Comparison of ENCODE assay signal across 28 cellular contexts in the genomic region with DNA sequence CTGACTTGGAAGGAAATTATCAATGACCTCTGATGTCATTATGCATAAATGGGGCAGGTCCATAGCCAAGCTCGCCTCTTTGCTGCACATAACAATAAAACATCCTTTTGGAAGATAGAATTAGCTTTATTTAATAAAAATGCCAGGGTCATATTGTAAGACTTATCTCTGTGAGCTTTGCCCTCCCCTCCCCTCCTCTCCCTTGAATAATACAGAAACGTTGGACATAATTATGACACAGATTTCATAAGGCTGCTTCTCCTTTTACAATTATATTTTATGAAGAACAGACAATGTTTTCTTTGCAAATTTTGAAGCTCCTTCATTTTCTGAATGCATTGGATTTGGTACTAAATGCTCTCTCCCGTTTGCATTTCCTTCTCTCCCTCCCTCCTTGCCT.
"Had no signal": no experiment of that assay in that cellular context is flagged by ENCODE, and none has a peak within 500 bp of the region (broad histone marks: within the 10 kb centered on the region; RNA-seq: fewer than 3 reads in every experiment).

No MANE protein-coding gene starts in this region.

- H3K36me3 Mint-ChIP-seq: activated naive CD8-positive, alpha-beta T cell treated with anti-CD3 and anti-CD28 coated beads for 36 hours had no signal

- H3K27me3 Mint-ChIP-seq: activated CD4-positive, alpha-beta T cell treated with anti-CD3 and anti-CD28 coated beads, Interleukin-2, amount 10 ng/mL, durations not matched to agents 24 days and 14 days; activated CD8-positive, alpha-beta T cell treated with anti-CD3 and anti-CD28 coated beads for 36 hours; activated naive CD8-positive, alpha-beta T cell treated with anti-CD3 and anti-CD28 coated beads for 36 hours; activated T-helper 17 cell treated with anti-CD3 and anti-CD28 coated beads, Interleukin-2, amount 50 U/mL, for 72 hours; central memory CD8-positive, alpha-beta T cell had no signal

- H3K4me3 ChIP-seq: cardiac muscle cell, MG63 had no signal

- H3K36me3 ChIP-seq: cardiac muscle cell, MG63, WERI-Rb-1 had no signal

- H3K9me3 Mint-ChIP-seq: activated CD4-positive, alpha-beta T cell treated with anti-CD3 and anti-CD28 coated beads, Interleukin-2, amount 10 ng/mL, durations not matched to agents 24 days and 14 days; activated CD8-positive, alpha-beta T cell treated with anti-CD3 and anti-CD28 coated beads for 36 hours; activated naive CD8-positive, alpha-beta T cell treated with anti-CD3 and anti-CD28 coated beads for 36 hours; activated T-cell treated with anti-CD3 and anti-CD28 coated beads, Interleukin-2, amount 50 U/mL, for 72 hours; activated T-helper 17 cell treated with anti-CD3 and anti-CD28 coated beads, Interleukin-2, amount 50 U/mL, for 72 hours; central memory CD8-positive, alpha-beta T cell had no signal

- ATAC-seq: activated CD8-positive, alpha-beta T cell treated with anti-CD3 and anti-CD28 coated beads for 36 hours; activated T-cell treated with anti-CD3 and anti-CD28 coated beads, Interleukin-2, amount 50 U/mL, for 72 hours; activated T-helper 17 cell treated with anti-CD3 and anti-CD28 coated beads, Interleukin-2, amount 50 U/mL, for 72 hours had no signal

- H3K27ac ChIP-seq: cardiac muscle cell, WERI-Rb-1 had no signal

- H3K4me3 Mint-ChIP-seq: activated CD4-positive, alpha-beta T cell treated with anti-CD3 and anti-CD28 coated beads, Interleukin-2, amount 10 ng/mL, durations not matched to agents 24 days and 14 days; activated CD8-positive, alpha-beta T cell treated with anti-CD3 and anti-CD28 coated beads for 36 hours; activated naive CD8-positive, alpha-beta T cell treated with anti-CD3 and anti-CD28 coated beads for 36 hours; activated T-cell treated with anti-CD3 and anti-CD28 coated beads, Interleukin-2, amount 50 U/mL, for 72 hours; activated T-helper 17 cell treated with anti-CD3 and anti-CD28 coated beads, Interleukin-2, amount 50 U/mL, for 72 hours; central memory CD8-positive, alpha-beta T cell had no signal

- H3K27ac Mint-ChIP-seq: activated CD4-positive, alpha-beta T cell treated with anti-CD3 and anti-CD28 coated beads, Interleukin-2, amount 10 ng/mL, durations not matched to agents 24 days and 14 days; activated CD8-positive, alpha-beta T cell treated with anti-CD3 and anti-CD28 coated beads for 36 hours; activated naive CD8-positive, alpha-beta T cell treated with anti-CD3 and anti-CD28 coated beads for 36 hours; activated T-cell treated with anti-CD3 and anti-CD28 coated beads, Interleukin-2, amount 50 U/mL, for 72 hours; activated T-helper 17 cell treated with anti-CD3 and anti-CD28 coated beads, Interleukin-2, amount 50 U/mL, for 72 hours had no signal

- H3K27me3 ChIP-seq: cardiac muscle cell, MG63 had no signal

- H3K4me1 Mint-ChIP-seq: activated CD4-positive, alpha-beta T cell treated with anti-CD3 and anti-CD28 coated beads, Interleukin-2, amount 10 ng/mL, durations not matched to agents 24 days and 14 days; activated naive CD8-positive, alpha-beta T cell treated with anti-CD3 and anti-CD28 coated beads for 36 hours; activated T-helper 17 cell treated with anti-CD3 and anti-CD28 coated beads, Interleukin-2, amount 50 U/mL, for 72 hours; central memory CD8-positive, alpha-beta T cell had no signal

- DNase-seq: activated CD4-positive, alpha-beta T cell treated with anti-CD3 and anti-CD28 coated beads, Interleukin-2, amount 10 ng/mL, durations not matched to agents 24 days and 14 days; activated CD4-positive, alpha-beta T cell treated with anti-CD3 and anti-CD28 coated beads, Interleukin-2, amount 50 U/mL, for 4 hours; activated CD4-positive, CD25-positive, alpha-beta regulatory T cell; activated CD8-positive, alpha-beta T cell treated with anti-CD3 and anti-CD28 coated beads for 36 hours; activated effector memory CD4-positive, alpha-beta T cell treated with anti-CD3 and anti-CD28 coated beads, Interleukin-2, amount 50 U/mL, for 16 hours; activated naive CD4-positive, alpha-beta T cell; activated naive CD4-positive, alpha-beta T cell treated with anti-CD3 and anti-CD28 coated beads, Interleukin-2, amount 50 U/mL, for 16 hours; activated naive CD8-positive, alpha-beta T cell treated with anti-CD3 and anti-CD28 coated beads for 36 hours; activated T-cell treated with anti-CD3 and anti-CD28 coated beads, Interleukin-2, amount 50 U/mL, for 1 hour; activated T-cell treated with anti-CD3 and anti-CD28 coated beads, Interleukin-2, amount 50 U/mL, for 72 hours; aorta; Karpas-422; MG63; NCI-H1092; NCI-H1436 treated with DMSO at 0.1 percent for 48 hours; NCI-H345; NCI-H524 treated with DMSO at 0.1 percent for 48 hours; NK-92 treated with Interleukin-12 subunit alpha and Interleukin-12 subunit beta, amount 100 ng/mL, for 24 hours; OCI-M1; Right ventricle myocardium superior; SW 1271; T-helper 1 cell; T-helper 2 cell; T-helper 9 cell; WERI-Rb-1 had no signal

- H3K9me3 ChIP-seq: MG63 had no signal
